ENCODE assay signal across 13 cellular contexts in the genomic region with DNA sequence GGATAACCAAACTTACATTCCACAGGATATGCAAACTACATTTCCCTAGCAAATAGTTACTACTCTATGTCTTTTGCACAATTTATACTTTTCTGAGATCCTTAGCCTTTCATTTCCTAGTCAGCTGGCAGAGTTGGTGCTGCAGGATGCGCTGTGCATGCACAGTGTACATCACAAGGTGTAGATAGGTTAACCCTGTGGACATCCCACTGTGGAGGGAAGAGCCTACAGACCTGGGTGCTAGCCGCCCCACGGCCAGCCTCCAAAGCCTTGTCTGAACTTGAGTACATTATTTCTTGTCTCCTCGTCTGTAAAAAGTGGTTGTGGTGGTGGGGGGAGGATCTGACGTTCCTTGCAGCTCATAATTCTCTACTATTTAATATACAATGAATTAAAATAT. TPM values are rescaled to one million over a fixed set of nuclear protein-coding genes. Genes with fewer than 3 reads are reported as not detected.
DNase-seq lines count a peak whose midpoint lies in the region; ATAC-seq and TF ChIP-seq lines count a peak whose summit lies in the region.
"Had no signal": no experiment of that assay in that cellular context is flagged by ENCODE, and none has a peak within 500 bp of the region (broad histone marks: within the 10 kb centered on the region; RNA-seq: fewer than 3 reads in every experiment).

No MANE protein-coding gene starts in this region.

- H3K4me3 ChIP-seq in heart right ventricle, result peak overlapping the region in 8 of 10 donors; percentile 50 to 71 (median 64)
- H3K4me3 ChIP-seq in transverse colon, result peak overlapping the region in 1 of 4 donors; percentile 51
- no peak overlapping the region for H3K4me3 ChIP-seq in hepatocyte

- peak overlapping the region; percentile 13 for H3K27ac Mint-ChIP-seq in activated naive CD8-positive, alpha-beta T cell
- H3K27ac Mint-ChIP-seq: stimulated activated naive B cell treated with anti-CD40 and anti-IgM and Interleukin-4, amounts not matched to agents 10 μg/mL and 1 μg/mL and 100 μg/mL, for 72 hours had no signal

- peak overlapping the region; percentile 71 for H3K4me3 Mint-ChIP-seq in activated naive CD8-positive, alpha-beta T cell

- peaks cover 86% of the 10 kb centered on the region for H3K4me1 Mint-ChIP-seq in activated naive CD8-positive, alpha-beta T cell (ENCODE audit: low read depth)

- no peak for TF ChIP-seq EP300 in transverse colon (IDR thresholded peaks at IDR 0.05; ENCODE audit: low read depth)

- DNase-seq in heart right ventricle (no peak), left cardiac atrium (no peak), kidney tubule cell (ENCODE audit: low spot score) (peak; percentile 38), transverse colon (no peak), hepatocyte (ENCODE audit: low spot score) (no peak)
- DNase-seq: GF-D8; NCI-H2029; stimulated activated naive B cell treated with anti-CD40 and anti-IgM and Interleukin-4, amounts not matched to agents 10 μg/mL and 1 μg/mL and 100 μg/mL, for 72 hours had no signal

- no peaks in the 10 kb centered on the region for H3K9me3 Mint-ChIP-seq in activated naive CD8-positive, alpha-beta T cell (ENCODE audit: low read depth)
- H3K9me3 Mint-ChIP-seq: stimulated activated naive B cell treated with anti-CD40 and anti-IgM and Interleukin-4, amounts not matched to agents 10 μg/mL and 1 μg/mL and 100 μg/mL, for 72 hours had no signal

- in situ Hi-C loops in transverse colon (cut with MboI; ENCODE audit: low pct_ligation_motif_present in 1 of 4, low pct_unique_long_range_greater_than_20kb in 1 of 4, low sequenced_read_pairs in 3 of 4), result no loop called here

- ATAC-seq in heart right ventricle, result no peak
- no peak for ATAC-seq in left cardiac atrium
- ATAC-seq in GM21526 (IDR thresholded peaks at IDR 0.05; ENCODE audit: low FRiP score, unreplicated experiment), result no peak
- no peak for ATAC-seq in GM18907 (IDR thresholded peaks at IDR 0.05; ENCODE audit: unreplicated experiment)

- H3K27me3 Mint-ChIP-seq in activated naive CD8-positive, alpha-beta T cell, result no peaks in the 10 kb centered on the region
- H3K27me3 Mint-ChIP-seq: stimulated activated naive B cell treated with anti-CD40 and anti-IgM and Interleukin-4, amounts not matched to agents 10 μg/mL and 1 μg/mL and 100 μg/mL, for 72 hours had no signal

- no peaks in the 10 kb centered on the region for H3K9me2 ChIP-seq in hepatocyte (replicated peaks; ENCODE audit: insufficient read depth)

- H3K9me3 ChIP-seq in heart right ventricle, result no peaks in the 10 kb centered on the region
- no peaks in the 10 kb centered on the region for H3K9me3 ChIP-seq in transverse colon
- H3K9me3 ChIP-seq in hepatocyte (ENCODE audit: low read depth), result no peaks in the 10 kb centered on the region

- H2AFZ ChIP-seq in hepatocyte, result no peak overlapping the region

- peaks cover 9 to 68% (median 44%) of the 10 kb centered on the region in 9 donors for H3K4me1 ChIP-seq in heart right ventricle
- H3K4me1 ChIP-seq in transverse colon, result peaks cover 37 to 81% (median 63%) of the 10 kb centered on the region in 4 donors
- H3K4me1 ChIP-seq in hepatocyte (ENCODE audit: insufficient read depth), result peaks cover 12% of the 10 kb centered on the region

- intact Hi-C loops in heart right ventricle (cut with DNase I), result loop anchor here in 2 of 10 donors (10.0 kb wide), 1 partner anchor 65 kb away; no protein-coding TSS in a partner anchor
- intact Hi-C loops in left cardiac atrium (cut with DNase I), result loop anchor here in 1 of 2 donors (10.0 kb wide), 1 partner anchor 75 kb away; no protein-coding TSS in a partner anchor
- intact Hi-C loops in transverse colon (cut with DNase I; ENCODE audit: low total_unique reads), result loop anchor here (10.0 kb wide), 1 partner anchor 55 kb away; no protein-coding TSS in a partner anchor

- H3K79me2 ChIP-seq in hepatocyte, result peaks cover 11% of the 10 kb centered on the region

- peaks cover 9% of the 10 kb centered on the region for H3K36me3 Mint-ChIP-seq in activated naive CD8-positive, alpha-beta T cell

- H3K4me2 ChIP-seq in hepatocyte, result no peak overlapping the region

- no peaks in the 10 kb centered on the region for H3K27me3 ChIP-seq in heart right ventricle
- no peaks in the 10 kb centered on the region for H3K27me3 ChIP-seq in transverse colon
- no peaks in the 10 kb centered on the region for H3K27me3 ChIP-seq in hepatocyte

- H4K20me1 ChIP-seq in hepatocyte (ENCODE audit: insufficient read depth, poor library complexity, severe bottlenecking), result no peaks in the 10 kb centered on the region

- TF ChIP-seq CTCF in heart right ventricle (IDR thresholded peaks at IDR 0.05) (no peak), transverse colon (IDR thresholded peaks at IDR 0.05) (no peak), hepatocyte (IDR thresholded peaks at IDR 0.05; ENCODE audit: poor library complexity) (no peak)

- H3K36me3 ChIP-seq in heart right ventricle, result peaks cover 0 to 18% (median 0%) of the 10 kb centered on the region in 9 donors
- H3K36me3 ChIP-seq in transverse colon, result peaks cover 0 to under 1% (median 0%) of the 10 kb centered on the region in 4 donors
- H3K36me3 ChIP-seq in hepatocyte (replicated peaks; ENCODE audit: insufficient read depth, low read depth), result no peaks in the 10 kb centered on the region

- no peak for TF ChIP-seq POLR2A in transverse colon (IDR thresholded peaks at IDR 0.05)

- 61 to 64% methylated on average over 5 of the region's 5 CpGs for WGBS in heart right ventricle, 2 donors
- 38 to 51% methylated on average over 3 to 5 of the region's 5 CpGs for WGBS in transverse colon (ENCODE audit: low coverage in 1 of 2), 2 donors
- WGBS in hepatocyte (ENCODE audit: low lambda C conversion rate, missing lambda C conversion rate), result 83% methylated on average over 5 of the region's 5 CpGs

- H3K27ac ChIP-seq in heart right ventricle (peak overlapping the region in 8 of 10 donors; percentile 20 to 90 (median 70)), transverse colon (peak overlapping the region; percentile 82 to 94 (median 89)), hepatocyte (no peak overlapping the region)

RNA-seq across cellular contexts. Expression of a gene that starts 3.5 kb away (rescaled TPM):
- total RNA-seq in heart right ventricle, result 10 to 100 TPM in 9 of 10 donors, 1 to 10 TPM in 1; 4.7 to 51.5 (median 18.9) TPM
- 10 to 100 TPM; 17.2 to 17.9 TPM for polyA plus RNA-seq in heart right ventricle
- 10 to 100 TPM; 12.7 to 18.6 TPM for total RNA-seq in left cardiac atrium
- 100 to 1,000 TPM in 3 of 4 donors, 10 to 100 TPM in 1; 73.8 to 150 (median 125) TPM for total RNA-seq in transverse colon
- total RNA-seq in hepatocyte, result 21.3 and 21.9 TPM in 2 replicates
- 12.7 and 13.0 TPM in 2 replicates for polyA plus RNA-seq in hepatocyte
- total RNA-seq: myocyte had no signal
- polyA plus RNA-seq: BJ had no signal
